Comparison of ENCODE assay signal across 1 cellular context in the genomic region with DNA sequence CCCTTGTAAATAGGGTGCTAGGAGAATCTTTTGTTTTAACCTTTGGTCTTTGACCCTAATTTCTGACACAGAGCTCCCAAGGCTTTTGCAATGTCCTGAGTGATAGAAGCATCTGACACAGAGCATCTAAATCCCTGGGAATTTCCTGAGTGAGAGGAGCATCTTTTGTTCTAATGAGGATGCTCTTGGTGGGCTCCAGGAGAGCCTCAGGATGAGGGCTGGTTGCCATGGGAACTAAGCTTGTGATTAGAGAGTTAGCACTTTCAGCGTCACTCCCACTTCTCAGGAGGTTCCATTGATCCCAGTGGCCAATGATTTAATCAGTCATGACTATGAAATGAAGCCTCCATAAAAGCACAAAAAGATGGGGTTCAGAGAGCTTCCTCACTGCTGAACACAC.
TF ChIP-seq lines count a peak whose summit lies in the region.

No MANE protein-coding gene starts in this region.

TF ChIP-seq in GM23338, 12 proteins besides CTCF, POLR2A, EP300 and RAD21 (continued from another document):
- TF ChIP-seq, protein P1, sequence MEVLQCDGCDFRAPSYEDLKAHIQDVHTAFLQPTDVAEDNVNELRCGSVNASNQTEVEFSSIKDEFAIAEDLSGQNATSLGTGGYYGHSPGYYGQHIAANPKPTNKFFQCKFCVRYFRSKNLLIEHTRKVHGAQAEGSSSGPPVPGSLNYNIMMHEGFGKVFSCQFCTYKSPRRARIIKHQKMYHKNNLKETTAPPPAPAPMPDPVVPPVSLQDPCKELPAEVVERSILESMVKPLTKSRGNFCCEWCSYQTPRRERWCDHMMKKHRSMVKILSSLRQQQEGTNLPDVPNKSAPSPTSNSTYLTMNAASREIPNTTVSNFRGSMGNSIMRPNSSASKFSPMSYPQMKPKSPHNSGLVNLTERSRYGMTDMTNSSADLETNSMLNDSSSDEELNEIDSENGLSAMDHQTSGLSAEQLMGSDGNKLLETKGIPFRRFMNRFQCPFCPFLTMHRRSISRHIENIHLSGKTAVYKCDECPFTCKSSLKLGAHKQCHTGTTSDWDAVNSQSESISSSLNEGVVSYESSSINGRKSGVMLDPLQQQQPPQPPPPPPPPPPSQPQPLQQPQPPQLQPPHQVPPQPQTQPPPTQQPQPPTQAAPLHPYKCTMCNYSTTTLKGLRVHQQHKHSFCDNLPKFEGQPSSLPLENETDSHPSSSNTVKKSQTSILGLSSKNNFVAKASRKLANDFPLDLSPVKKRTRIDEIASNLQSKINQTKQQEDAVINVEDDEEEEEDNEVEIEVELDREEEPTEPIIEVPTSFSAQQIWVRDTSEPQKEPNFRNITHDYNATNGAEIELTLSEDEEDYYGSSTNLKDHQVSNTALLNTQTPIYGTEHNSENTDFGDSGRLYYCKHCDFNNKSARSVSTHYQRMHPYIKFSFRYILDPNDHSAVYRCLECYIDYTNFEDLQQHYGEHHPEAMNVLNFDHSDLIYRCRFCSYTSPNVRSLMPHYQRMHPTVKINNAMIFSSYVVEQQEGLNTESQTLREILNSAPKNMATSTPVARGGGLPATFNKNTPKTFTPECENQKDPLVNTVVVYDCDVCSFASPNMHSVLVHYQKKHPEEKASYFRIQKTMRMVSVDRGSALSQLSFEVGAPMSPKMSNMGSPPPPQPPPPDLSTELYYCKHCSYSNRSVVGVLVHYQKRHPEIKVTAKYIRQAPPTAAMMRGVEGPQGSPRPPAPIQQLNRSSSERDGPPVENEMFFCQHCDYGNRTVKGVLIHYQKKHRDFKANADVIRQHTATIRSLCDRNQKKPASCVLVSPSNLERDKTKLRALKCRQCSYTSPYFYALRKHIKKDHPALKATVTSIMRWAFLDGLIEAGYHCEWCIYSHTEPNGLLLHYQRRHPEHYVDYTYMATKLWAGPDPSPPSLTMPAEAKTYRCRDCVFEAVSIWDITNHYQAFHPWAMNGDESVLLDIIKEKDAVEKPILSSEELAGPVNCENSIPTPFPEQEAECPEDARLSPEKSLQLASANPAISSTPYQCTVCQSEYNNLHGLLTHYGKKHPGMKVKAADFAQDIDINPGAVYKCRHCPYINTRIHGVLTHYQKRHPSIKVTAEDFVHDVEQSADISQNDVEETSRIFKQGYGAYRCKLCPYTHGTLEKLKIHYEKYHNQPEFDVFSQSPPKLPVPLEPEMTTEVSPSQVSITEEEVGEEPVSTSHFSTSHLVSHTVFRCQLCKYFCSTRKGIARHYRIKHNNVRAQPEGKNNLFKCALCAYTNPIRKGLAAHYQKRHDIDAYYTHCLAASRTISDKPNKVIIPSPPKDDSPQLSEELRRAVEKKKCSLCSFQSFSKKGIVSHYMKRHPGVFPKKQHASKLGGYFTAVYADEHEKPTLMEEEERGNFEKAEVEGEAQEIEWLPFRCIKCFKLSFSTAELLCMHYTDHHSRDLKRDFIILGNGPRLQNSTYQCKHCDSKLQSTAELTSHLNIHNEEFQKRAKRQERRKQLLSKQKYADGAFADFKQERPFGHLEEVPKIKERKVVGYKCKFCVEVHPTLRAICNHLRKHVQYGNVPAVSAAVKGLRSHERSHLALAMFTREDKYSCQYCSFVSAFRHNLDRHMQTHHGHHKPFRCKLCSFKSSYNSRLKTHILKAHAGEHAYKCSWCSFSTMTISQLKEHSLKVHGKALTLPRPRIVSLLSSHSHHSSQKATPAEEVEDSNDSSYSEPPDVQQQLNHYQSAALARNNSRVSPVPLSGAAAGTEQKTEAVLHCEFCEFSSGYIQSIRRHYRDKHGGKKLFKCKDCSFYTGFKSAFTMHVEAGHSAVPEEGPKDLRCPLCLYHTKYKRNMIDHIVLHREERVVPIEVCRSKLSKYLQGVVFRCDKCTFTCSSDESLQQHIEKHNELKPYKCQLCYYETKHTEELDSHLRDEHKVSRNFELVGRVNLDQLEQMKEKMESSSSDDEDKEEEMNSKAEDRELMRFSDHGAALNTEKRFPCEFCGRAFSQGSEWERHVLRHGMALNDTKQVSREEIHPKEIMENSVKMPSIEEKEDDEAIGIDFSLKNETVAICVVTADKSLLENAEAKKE (CRISPR knock-in tag; IDR thresholded peaks at IDR 0.05) = no peak
- TF ChIP-seq EZH2 (IDR thresholded peaks at IDR 0.05; ENCODE audit: low read depth, unreplicated experiment) (no peak), JUNB (IDR thresholded peaks at IDR 0.05; ENCODE audit: unreplicated experiment) (no peak), ZNF114 (CRISPR knock-in tag; IDR thresholded peaks at IDR 0.05) (no peak)
- TF ChIP-seq, protein P2, sequence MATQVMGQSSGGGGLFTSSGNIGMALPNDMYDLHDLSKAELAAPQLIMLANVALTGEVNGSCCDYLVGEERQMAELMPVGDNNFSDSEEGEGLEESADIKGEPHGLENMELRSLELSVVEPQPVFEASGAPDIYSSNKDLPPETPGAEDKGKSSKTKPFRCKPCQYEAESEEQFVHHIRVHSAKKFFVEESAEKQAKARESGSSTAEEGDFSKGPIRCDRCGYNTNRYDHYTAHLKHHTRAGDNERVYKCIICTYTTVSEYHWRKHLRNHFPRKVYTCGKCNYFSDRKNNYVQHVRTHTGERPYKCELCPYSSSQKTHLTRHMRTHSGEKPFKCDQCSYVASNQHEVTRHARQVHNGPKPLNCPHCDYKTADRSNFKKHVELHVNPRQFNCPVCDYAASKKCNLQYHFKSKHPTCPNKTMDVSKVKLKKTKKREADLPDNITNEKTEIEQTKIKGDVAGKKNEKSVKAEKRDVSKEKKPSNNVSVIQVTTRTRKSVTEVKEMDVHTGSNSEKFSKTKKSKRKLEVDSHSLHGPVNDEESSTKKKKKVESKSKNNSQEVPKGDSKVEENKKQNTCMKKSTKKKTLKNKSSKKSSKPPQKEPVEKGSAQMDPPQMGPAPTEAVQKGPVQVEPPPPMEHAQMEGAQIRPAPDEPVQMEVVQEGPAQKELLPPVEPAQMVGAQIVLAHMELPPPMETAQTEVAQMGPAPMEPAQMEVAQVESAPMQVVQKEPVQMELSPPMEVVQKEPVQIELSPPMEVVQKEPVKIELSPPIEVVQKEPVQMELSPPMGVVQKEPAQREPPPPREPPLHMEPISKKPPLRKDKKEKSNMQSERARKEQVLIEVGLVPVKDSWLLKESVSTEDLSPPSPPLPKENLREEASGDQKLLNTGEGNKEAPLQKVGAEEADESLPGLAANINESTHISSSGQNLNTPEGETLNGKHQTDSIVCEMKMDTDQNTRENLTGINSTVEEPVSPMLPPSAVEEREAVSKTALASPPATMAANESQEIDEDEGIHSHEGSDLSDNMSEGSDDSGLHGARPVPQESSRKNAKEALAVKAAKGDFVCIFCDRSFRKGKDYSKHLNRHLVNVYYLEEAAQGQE (IDR thresholded peaks at IDR 0.05; ENCODE audit: unreplicated experiment) = no peak
